In genomic region chr2:64454316-64455030, GRCh38 we compare ENCODE assay signal across 1 cellular context.
TF ChIP-seq lines count a peak whose summit lies in the region.

No MANE protein-coding gene starts in this region.

TF ChIP-seq in HepG2, 621 proteins besides CTCF, POLR2A, EP300 and RAD21 (continued from another document and continues in another):
- TF ChIP-seq, protein P1, sequence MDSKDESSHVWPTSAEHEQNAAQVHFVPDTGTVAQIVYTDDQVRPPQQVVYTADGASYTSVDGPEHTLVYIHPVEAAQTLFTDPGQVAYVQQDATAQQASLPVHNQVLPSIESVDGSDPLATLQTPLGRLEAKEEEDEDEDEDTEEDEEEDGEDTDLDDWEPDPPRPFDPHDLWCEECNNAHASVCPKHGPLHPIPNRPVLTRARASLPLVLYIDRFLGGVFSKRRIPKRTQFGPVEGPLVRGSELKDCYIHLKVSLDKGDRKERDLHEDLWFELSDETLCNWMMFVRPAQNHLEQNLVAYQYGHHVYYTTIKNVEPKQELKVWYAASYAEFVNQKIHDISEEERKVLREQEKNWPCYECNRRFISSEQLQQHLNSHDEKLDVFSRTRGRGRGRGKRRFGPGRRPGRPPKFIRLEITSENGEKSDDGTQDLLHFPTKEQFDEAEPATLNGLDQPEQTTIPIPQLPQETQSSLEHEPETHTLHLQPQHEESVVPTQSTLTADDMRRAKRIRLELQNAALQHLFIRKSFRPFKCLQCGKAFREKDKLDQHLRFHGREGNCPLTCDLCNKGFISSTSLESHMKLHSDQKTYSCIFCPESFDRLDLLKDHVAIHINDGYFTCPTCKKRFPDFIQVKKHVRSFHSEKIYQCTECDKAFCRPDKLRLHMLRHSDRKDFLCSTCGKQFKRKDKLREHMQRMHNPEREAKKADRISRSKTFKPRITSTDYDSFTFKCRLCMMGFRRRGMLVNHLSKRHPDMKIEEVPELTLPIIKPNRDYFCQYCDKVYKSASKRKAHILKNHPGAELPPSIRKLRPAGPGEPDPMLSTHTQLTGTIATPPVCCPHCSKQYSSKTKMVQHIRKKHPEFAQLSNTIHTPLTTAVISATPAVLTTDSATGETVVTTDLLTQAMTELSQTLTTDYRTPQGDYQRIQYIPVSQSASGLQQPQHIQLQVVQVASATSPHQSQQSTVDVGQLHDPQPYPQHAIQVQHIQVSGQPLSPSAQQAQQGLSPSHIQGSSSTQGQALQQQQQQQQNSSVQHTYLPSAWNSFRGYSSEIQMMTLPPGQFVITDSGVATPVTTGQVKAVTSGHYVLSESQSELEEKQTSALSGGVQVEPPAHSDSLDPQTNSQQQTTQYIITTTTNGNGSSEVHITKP (CRISPR knock-in tag; IDR thresholded peaks at IDR 0.05; ENCODE audit: low read depth) = no peak
- TF ChIP-seq ZNF101 (CRISPR knock-in tag; IDR thresholded peaks at IDR 0.05; ENCODE audit: borderline replicate concordance, low read depth) (no peak), ZNF10 (CRISPR knock-in tag; IDR thresholded peaks at IDR 0.05; ENCODE audit: borderline replicate concordance, low read depth) (no peak), GZF1 (CRISPR knock-in tag; IDR thresholded peaks at IDR 0.05) (no peak), ZNF337 (CRISPR knock-in tag; IDR thresholded peaks at IDR 0.05; ENCODE audit: borderline replicate concordance, low read depth) (no peak; the same call in 1 of the 2 replicates), ERF (CRISPR knock-in tag; IDR thresholded peaks at IDR 0.05) (no peak), ZNF841 (CRISPR knock-in tag; IDR thresholded peaks at IDR 0.05; ENCODE audit: borderline replicate concordance) (no peak), RARG (CRISPR knock-in tag; IDR thresholded peaks at IDR 0.05; ENCODE audit: low read depth) (peak; percentile 38; the same call in 1 of the 2 replicates), SMAD9 (CRISPR knock-in tag; IDR thresholded peaks at IDR 0.05) (no peak), SIX1 (CRISPR knock-in tag; IDR thresholded peaks at IDR 0.05; ENCODE audit: borderline replicate concordance) (no peak), FOXO1 (CRISPR knock-in tag; IDR thresholded peaks at IDR 0.05) (0 out of 2 replicates have a peak, but pooled peaks have one; percentile 25), SMC3 (IDR thresholded peaks at IDR 0.05; ENCODE audit: low read length) (no peak), KMT2B (CRISPR knock-in tag; IDR thresholded peaks at IDR 0.05) (peak; percentile 48; the same call in 1 of the 2 replicates), ZNF567 (CRISPR knock-in tag; IDR thresholded peaks at IDR 0.05; ENCODE audit: borderline replicate concordance) (0 out of 2 replicates have a peak, but pooled peaks have one; percentile 47), ZNF468 (CRISPR knock-in tag; IDR thresholded peaks at IDR 0.05) (no peak), ATF7-NPFF (CRISPR knock-in tag; IDR thresholded peaks at IDR 0.05; ENCODE audit: low read depth) (peak; percentile 10; the same call in 1 of the 2 replicates), NONO (IDR thresholded peaks at IDR 0.05) (no peak), NONO (CRISPR knock-in tag; conservative IDR thresholded peaks at IDR 0.05) (no peak), ZBTB14 (CRISPR knock-in tag; IDR thresholded peaks at IDR 0.05) (peak; percentile 85), ZNF333 (CRISPR knock-in tag; IDR thresholded peaks at IDR 0.05; ENCODE audit: borderline replicate concordance) (no peak), RARA (CRISPR knock-in tag; IDR thresholded peaks at IDR 0.05) (no peak), GMEB1 (CRISPR knock-in tag; IDR thresholded peaks at IDR 0.05; ENCODE audit: borderline replicate concordance) (0 out of 2 replicates have a peak, but pooled peaks have one; percentile 28), ZNF484 (CRISPR knock-in tag; IDR thresholded peaks at IDR 0.05; ENCODE audit: borderline replicate concordance, low read depth) (no peak), SNAPC4 (CRISPR knock-in tag; IDR thresholded peaks at IDR 0.05) (no peak), KDM5A (IDR thresholded peaks at IDR 0.05; ENCODE audit: borderline replicate concordance, low read length) (no peak), KDM1A (CRISPR knock-in tag; IDR thresholded peaks at IDR 0.05) (no peak), SRSF4 (IDR thresholded peaks at IDR 0.05; ENCODE audit: low read depth, low read length, poor library complexity, severe bottlenecking) (no peak), EED (CRISPR knock-in tag; IDR thresholded peaks at IDR 0.05) (0 out of 2 replicates have a peak, but pooled peaks have one; percentile 29), MBNL3 (CRISPR knock-in tag; conservative IDR thresholded peaks at IDR 0.05) (no peak)
- TF ChIP-seq, protein P2, sequence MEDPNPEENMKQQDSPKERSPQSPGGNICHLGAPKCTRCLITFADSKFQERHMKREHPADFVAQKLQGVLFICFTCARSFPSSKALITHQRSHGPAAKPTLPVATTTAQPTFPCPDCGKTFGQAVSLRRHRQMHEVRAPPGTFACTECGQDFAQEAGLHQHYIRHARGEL (CRISPR knock-in tag; IDR thresholded peaks at IDR 0.05) = no peak
- TF ChIP-seq, protein P3, sequence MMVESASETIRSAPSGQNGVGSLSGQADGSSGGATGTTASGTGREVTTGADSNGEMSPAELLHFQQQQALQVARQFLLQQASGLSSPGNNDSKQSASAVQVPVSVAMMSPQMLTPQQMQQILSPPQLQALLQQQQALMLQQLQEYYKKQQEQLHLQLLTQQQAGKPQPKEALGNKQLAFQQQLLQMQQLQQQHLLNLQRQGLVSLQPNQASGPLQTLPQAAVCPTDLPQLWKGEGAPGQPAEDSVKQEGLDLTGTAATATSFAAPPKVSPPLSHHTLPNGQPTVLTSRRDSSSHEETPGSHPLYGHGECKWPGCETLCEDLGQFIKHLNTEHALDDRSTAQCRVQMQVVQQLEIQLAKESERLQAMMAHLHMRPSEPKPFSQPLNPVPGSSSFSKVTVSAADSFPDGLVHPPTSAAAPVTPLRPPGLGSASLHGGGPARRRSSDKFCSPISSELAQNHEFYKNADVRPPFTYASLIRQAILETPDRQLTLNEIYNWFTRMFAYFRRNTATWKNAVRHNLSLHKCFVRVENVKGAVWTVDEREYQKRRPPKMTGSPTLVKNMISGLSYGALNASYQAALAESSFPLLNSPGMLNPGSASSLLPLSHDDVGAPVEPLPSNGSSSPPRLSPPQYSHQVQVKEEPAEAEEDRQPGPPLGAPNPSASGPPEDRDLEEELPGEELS (CRISPR knock-in tag; IDR thresholded peaks at IDR 0.05) = no peak
- TF ChIP-seq, protein P4, sequence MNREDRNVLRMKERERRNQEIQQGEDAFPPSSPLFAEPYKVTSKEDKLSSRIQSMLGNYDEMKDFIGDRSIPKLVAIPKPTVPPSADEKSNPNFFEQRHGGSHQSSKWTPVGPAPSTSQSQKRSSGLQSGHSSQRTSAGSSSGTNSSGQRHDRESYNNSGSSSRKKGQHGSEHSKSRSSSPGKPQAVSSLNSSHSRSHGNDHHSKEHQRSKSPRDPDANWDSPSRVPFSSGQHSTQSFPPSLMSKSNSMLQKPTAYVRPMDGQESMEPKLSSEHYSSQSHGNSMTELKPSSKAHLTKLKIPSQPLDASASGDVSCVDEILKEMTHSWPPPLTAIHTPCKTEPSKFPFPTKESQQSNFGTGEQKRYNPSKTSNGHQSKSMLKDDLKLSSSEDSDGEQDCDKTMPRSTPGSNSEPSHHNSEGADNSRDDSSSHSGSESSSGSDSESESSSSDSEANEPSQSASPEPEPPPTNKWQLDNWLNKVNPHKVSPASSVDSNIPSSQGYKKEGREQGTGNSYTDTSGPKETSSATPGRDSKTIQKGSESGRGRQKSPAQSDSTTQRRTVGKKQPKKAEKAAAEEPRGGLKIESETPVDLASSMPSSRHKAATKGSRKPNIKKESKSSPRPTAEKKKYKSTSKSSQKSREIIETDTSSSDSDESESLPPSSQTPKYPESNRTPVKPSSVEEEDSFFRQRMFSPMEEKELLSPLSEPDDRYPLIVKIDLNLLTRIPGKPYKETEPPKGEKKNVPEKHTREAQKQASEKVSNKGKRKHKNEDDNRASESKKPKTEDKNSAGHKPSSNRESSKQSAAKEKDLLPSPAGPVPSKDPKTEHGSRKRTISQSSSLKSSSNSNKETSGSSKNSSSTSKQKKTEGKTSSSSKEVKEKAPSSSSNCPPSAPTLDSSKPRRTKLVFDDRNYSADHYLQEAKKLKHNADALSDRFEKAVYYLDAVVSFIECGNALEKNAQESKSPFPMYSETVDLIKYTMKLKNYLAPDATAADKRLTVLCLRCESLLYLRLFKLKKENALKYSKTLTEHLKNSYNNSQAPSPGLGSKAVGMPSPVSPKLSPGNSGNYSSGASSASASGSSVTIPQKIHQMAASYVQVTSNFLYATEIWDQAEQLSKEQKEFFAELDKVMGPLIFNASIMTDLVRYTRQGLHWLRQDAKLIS (CRISPR knock-in tag; IDR thresholded peaks at IDR 0.05) = no peak
- TF ChIP-seq, protein P5, sequence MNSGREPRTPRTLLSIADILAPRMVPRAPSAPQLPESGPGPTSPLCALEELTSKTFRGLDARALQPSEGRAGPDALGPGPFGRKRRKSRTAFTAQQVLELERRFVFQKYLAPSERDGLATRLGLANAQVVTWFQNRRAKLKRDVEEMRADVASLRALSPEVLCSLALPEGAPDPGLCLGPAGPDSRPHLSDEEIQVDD (CRISPR knock-in tag; IDR thresholded peaks at IDR 0.05; ENCODE audit: borderline replicate concordance) = no peak
- TF ChIP-seq, protein P6, sequence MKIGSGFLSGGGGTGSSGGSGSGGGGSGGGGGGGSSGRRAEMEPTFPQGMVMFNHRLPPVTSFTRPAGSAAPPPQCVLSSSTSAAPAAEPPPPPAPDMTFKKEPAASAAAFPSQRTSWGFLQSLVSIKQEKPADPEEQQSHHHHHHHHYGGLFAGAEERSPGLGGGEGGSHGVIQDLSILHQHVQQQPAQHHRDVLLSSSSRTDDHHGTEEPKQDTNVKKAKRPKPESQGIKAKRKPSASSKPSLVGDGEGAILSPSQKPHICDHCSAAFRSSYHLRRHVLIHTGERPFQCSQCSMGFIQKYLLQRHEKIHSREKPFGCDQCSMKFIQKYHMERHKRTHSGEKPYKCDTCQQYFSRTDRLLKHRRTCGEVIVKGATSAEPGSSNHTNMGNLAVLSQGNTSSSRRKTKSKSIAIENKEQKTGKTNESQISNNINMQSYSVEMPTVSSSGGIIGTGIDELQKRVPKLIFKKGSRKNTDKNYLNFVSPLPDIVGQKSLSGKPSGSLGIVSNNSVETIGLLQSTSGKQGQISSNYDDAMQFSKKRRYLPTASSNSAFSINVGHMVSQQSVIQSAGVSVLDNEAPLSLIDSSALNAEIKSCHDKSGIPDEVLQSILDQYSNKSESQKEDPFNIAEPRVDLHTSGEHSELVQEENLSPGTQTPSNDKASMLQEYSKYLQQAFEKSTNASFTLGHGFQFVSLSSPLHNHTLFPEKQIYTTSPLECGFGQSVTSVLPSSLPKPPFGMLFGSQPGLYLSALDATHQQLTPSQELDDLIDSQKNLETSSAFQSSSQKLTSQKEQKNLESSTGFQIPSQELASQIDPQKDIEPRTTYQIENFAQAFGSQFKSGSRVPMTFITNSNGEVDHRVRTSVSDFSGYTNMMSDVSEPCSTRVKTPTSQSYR (CRISPR knock-in tag; IDR thresholded peaks at IDR 0.05; ENCODE audit: borderline replicate concordance) = no peak; the same call in 1 of the 2 replicates
- TF ChIP-seq, protein P7, sequence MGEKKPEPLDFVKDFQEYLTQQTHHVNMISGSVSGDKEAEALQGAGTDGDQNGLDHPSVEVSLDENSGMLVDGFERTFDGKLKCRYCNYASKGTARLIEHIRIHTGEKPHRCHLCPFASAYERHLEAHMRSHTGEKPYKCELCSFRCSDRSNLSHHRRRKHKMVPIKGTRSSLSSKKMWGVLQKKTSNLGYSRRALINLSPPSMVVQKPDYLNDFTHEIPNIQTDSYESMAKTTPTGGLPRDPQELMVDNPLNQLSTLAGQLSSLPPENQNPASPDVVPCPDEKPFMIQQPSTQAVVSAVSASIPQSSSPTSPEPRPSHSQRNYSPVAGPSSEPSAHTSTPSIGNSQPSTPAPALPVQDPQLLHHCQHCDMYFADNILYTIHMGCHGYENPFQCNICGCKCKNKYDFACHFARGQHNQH (CRISPR knock-in tag; IDR thresholded peaks at IDR 0.05) = no peak
